Comparison of ENCODE assay signal across 8 cellular contexts in genomic region chr12:109896188-109896587, GRCh38.
"Had no signal": no experiment of that assay in that cellular context is flagged by ENCODE, and none has a peak within 500 bp of the region (broad histone marks: within the 10 kb centered on the region; RNA-seq: fewer than 3 reads in every experiment).

No MANE protein-coding gene starts in this region.

- H3K27ac ChIP-seq: HL-60 had no signal

- DNase-seq: H7, Kasumi-1, KG1 had no signal

- H3K4me3 ChIP-seq: GM23338, HAP-1 had no signal

- H3K9me3 Mint-ChIP-seq: GM23338, IgD-negative memory B cell had no signal

- H3K27ac Mint-ChIP-seq: GM23338 had no signal

- H3K9me3 ChIP-seq: HAP-1 had no signal

- H3K4me3 Mint-ChIP-seq: GM23338 had no signal

- H2AFZ ChIP-seq: GM23338 had no signal

- ATAC-seq: GM23338, HCT116 had no signal

- H3K4me2 ChIP-seq: GM23338 had no signal

- H3K36me3 ChIP-seq: HAP-1 had no signal
